ENCODE assay signal across 1 cellular context in the genomic region with DNA sequence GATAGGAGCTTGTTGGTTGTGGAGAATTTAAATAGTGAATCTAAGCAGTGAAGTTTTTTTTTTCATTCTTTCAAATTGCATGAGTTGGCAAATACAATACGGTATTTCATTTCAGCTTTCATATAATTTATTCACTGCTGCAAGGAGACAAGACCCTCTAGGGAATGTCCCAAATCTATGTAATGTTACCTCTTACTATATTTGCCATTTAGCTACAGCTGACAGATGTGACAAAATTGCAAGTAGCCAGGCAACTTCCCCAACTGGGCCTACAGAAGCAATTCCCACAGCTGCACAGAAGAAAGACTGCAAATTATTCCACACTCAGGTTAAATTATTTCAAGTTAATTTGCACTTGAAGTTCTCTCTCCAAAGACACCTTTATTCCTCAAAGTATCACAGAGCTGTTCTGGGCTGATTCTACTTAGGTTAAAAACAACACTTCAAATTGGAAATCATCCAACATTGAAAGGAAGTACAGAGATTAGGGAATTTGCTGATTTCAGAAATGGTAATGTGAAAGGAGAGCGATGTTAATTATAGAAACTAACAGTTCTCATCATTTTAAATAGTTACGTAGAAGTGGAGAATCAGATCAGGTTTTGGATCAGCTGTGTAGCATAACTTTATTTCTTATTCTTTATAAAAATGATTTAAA.
TF ChIP-seq lines count a peak whose summit lies in the region.

No MANE protein-coding gene starts in this region.

TF ChIP-seq in SK-N-SH treated with all-trans-retinoic acid at 6 μM for 48 hours, 23 proteins besides CTCF, POLR2A, EP300 and RAD21 (continued from another document):
- TF ChIP-seq, protein P1, sequence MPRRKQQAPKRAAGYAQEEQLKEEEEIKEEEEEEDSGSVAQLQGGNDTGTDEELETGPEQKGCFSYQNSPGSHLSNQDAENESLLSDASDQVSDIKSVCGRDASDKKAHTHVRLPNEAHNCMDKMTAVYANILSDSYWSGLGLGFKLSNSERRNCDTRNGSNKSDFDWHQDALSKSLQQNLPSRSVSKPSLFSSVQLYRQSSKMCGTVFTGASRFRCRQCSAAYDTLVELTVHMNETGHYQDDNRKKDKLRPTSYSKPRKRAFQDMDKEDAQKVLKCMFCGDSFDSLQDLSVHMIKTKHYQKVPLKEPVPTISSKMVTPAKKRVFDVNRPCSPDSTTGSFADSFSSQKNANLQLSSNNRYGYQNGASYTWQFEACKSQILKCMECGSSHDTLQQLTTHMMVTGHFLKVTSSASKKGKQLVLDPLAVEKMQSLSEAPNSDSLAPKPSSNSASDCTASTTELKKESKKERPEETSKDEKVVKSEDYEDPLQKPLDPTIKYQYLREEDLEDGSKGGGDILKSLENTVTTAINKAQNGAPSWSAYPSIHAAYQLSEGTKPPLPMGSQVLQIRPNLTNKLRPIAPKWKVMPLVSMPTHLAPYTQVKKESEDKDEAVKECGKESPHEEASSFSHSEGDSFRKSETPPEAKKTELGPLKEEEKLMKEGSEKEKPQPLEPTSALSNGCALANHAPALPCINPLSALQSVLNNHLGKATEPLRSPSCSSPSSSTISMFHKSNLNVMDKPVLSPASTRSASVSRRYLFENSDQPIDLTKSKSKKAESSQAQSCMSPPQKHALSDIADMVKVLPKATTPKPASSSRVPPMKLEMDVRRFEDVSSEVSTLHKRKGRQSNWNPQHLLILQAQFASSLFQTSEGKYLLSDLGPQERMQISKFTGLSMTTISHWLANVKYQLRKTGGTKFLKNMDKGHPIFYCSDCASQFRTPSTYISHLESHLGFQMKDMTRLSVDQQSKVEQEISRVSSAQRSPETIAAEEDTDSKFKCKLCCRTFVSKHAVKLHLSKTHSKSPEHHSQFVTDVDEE (CRISPR knock-in tag; IDR thresholded peaks at IDR 0.05), result no peak
- TF ChIP-seq ZNF565 (CRISPR knock-in tag; conservative IDR thresholded peaks at IDR 0.05; ENCODE audit: low read depth) (no peak), CSRNP3 (CRISPR knock-in tag; IDR thresholded peaks at IDR 0.05) (no peak)
